Comparison of ENCODE assay signal across 14 cellular contexts in genomic region chr20:24746351-24746685, GRCh38.
A peak's percentile ranks its signal among the peaks of the same experiment; 100 is the strongest.
DNase-seq lines count a peak whose midpoint lies in the region; ATAC-seq and TF ChIP-seq lines count a peak whose summit lies in the region.
"Had no signal": no experiment of that assay in that cellular context is flagged by ENCODE, and none has a peak within 500 bp of the region (broad histone marks: within the 10 kb centered on the region; RNA-seq: fewer than 3 reads in every experiment).

No MANE protein-coding gene starts in this region.

- H3K9me3 Mint-ChIP-seq in MCF 10A (ENCODE audit: unreplicated experiment) (peaks cover 11% of the 10 kb centered on the region), glutamatergic neuron (ENCODE audit: unreplicated experiment) (peaks cover 1% of the 10 kb centered on the region)
- H3K9me3 Mint-ChIP-seq: activated naive CD8-positive, alpha-beta T cell treated with anti-CD3 and anti-CD28 coated beads, Interleukin-2, amount 50 U/mL, for 24 hours had no signal

- WGBS in prostate gland = 40% methylated on average over 12 of the region's 12 CpGs

- H3K4me3 Mint-ChIP-seq in MCF 10A (ENCODE audit: unreplicated experiment) = no peak overlapping the region
- H3K4me3 Mint-ChIP-seq in glutamatergic neuron (ENCODE audit: unreplicated experiment) = no peak overlapping the region
- H3K4me3 Mint-ChIP-seq: activated naive CD8-positive, alpha-beta T cell treated with anti-CD3 and anti-CD28 coated beads, Interleukin-2, amount 50 U/mL, for 24 hours; neural progenitor cell had no signal

- no peak overlapping the region for H2AFZ ChIP-seq in DND-41 (ENCODE audit: low read depth, low read length)
- H2AFZ ChIP-seq: neural progenitor cell had no signal

- no peaks in the 10 kb centered on the region for H3K27me3 ChIP-seq in DND-41 (ENCODE audit: insufficient read depth, low read length, poor library complexity)
- H3K27me3 ChIP-seq in prostate gland (replicated peaks; ENCODE audit: insufficient read depth) = no peaks in the 10 kb centered on the region
- H3K27me3 ChIP-seq: neural progenitor cell had no signal

- no peaks in the 10 kb centered on the region for H3K79me2 ChIP-seq in DND-41 (ENCODE audit: insufficient read depth, low read length)

- H4K20me1 ChIP-seq in DND-41 (ENCODE audit: insufficient read depth, low read length) = no peaks in the 10 kb centered on the region

- H3K27ac ChIP-seq in DND-41 (ENCODE audit: low read length) (peak overlapping the region; percentile 91), prostate gland (no peak overlapping the region)
- H3K27ac ChIP-seq: neural progenitor cell had no signal

- H3K9me3 ChIP-seq in DND-41 (ENCODE audit: insufficient read depth, low read length, severe bottlenecking) (no peaks in the 10 kb centered on the region), prostate gland (no peaks in the 10 kb centered on the region)
- H3K9me3 ChIP-seq: HAP-1, SK-N-SH had no signal

- no peak for TF ChIP-seq POLR2A in prostate gland (IDR thresholded peaks at IDR 0.05)

- TF ChIP-seq CTCF in DND-41 (IDR thresholded peaks at IDR 0.05; ENCODE audit: borderline replicate concordance, extremely low read depth, low read length, poor library complexity, severe bottlenecking) (no peak), MCF 10A (IDR thresholded peaks at IDR 0.05; ENCODE audit: unreplicated experiment) (no peak), prostate gland (IDR thresholded peaks at IDR 0.05) (no peak), glutamatergic neuron (IDR thresholded peaks at IDR 0.05; ENCODE audit: partially characterized antibody, unreplicated experiment) (no peak)

- POLR2A ChIA-PET in MCF 10A (lab: Yijun Ruan, JAX) = no interaction called here

- H3K4me1 Mint-ChIP-seq in MCF 10A (ENCODE audit: insufficient read depth, unreplicated experiment) (no peaks in the 10 kb centered on the region), glutamatergic neuron (ENCODE audit: low read depth, unreplicated experiment) (no peaks in the 10 kb centered on the region)

- H3K36me3 ChIP-seq in DND-41 (ENCODE audit: insufficient read depth, low read length) (no peaks in the 10 kb centered on the region), prostate gland (no peaks in the 10 kb centered on the region)
- H3K36me3 ChIP-seq: HAP-1, neural progenitor cell had no signal

- BruUV-seq in MCF 10A (replicated peaks; lab: Mats Ljungman, UMichigan) = no TSS peak

- no peaks in the 10 kb centered on the region for H3K36me3 Mint-ChIP-seq in MCF 10A (ENCODE audit: insufficient read depth, unreplicated experiment)
- H3K36me3 Mint-ChIP-seq in glutamatergic neuron (ENCODE audit: unreplicated experiment) = no peaks in the 10 kb centered on the region
- H3K36me3 Mint-ChIP-seq: neural progenitor cell had no signal

- intact Hi-C loops in MCF 10A (cut with micrococcal nuclease) = loop anchor here (1.0 kb wide), 1 partner anchor 30 kb away; no protein-coding TSS in a partner anchor
- intact Hi-C loops in prostate gland (cut with DNase I) = no loop called here

- no peak for ATAC-seq in DND-41 (ENCODE audit: insufficient read depth, low read depth)
- ATAC-seq in HG02981 (IDR thresholded peaks at IDR 0.05; ENCODE audit: unreplicated experiment) = no peak
- no peak for ATAC-seq in GM21786 (IDR thresholded peaks at IDR 0.05; ENCODE audit: unreplicated experiment)

- H3K4me1 ChIP-seq in DND-41 (ENCODE audit: insufficient read depth, low read length) (peaks cover 44% of the 10 kb centered on the region), prostate gland (replicated peaks) (no peaks in the 10 kb centered on the region)
- H3K4me1 ChIP-seq: HAP-1 had no signal

- no peak overlapping the region for H3K27ac Mint-ChIP-seq in MCF 10A (ENCODE audit: low read depth, unreplicated experiment)
- no peak overlapping the region for H3K27ac Mint-ChIP-seq in glutamatergic neuron (ENCODE audit: unreplicated experiment)
- H3K27ac Mint-ChIP-seq: activated naive CD8-positive, alpha-beta T cell treated with anti-CD3 and anti-CD28 coated beads, Interleukin-2, amount 50 U/mL, for 24 hours had no signal

- H3K27me3 Mint-ChIP-seq in MCF 10A (ENCODE audit: insufficient read depth, unreplicated experiment) (no peaks in the 10 kb centered on the region), glutamatergic neuron (ENCODE audit: unreplicated experiment) (no peaks in the 10 kb centered on the region)

- no peak overlapping the region for H3K4me3 ChIP-seq in DND-41 (ENCODE audit: low read depth in 1 of 2, low read length in 2 of 2)
- H3K4me3 ChIP-seq in prostate gland = no peak overlapping the region
- H3K4me3 ChIP-seq: HAP-1, neural progenitor cell had no signal

- DNase-seq in DND-41 (peak; percentile 20), NCI-H2029 (lab: John Stamatoyannopoulos, UW) (peak; percentile 87), MCF 10A (ENCODE audit: unreplicated experiment) (peak; percentile 93), prostate gland (ENCODE audit: low spot score) (peak; percentile 22), GOT3 (lab: John Stamatoyannopoulos, UW) (no peak), glutamatergic neuron (no peak)
- DNase-seq: activated CD4-positive, alpha-beta T cell treated with anti-CD3 and anti-CD28 coated beads, Interleukin-2, amount 50 U/mL, for 1 hour; activated naive CD8-positive, alpha-beta T cell treated with anti-CD3 and anti-CD28 coated beads, Interleukin-2, amount 50 U/mL, for 24 hours; NCI-H1694 treated with DMSO at 0.1 percent for 48 hours; SK-N-SH had no signal

- H3K9ac ChIP-seq in DND-41 (ENCODE audit: low read depth, low read length) = peak overlapping the region; percentile 42; the same call in 1 of the 2 replicates
- H3K9ac ChIP-seq: neural progenitor cell, SK-N-SH had no signal

- peak overlapping the region; percentile 51; the same call in 1 of the 2 replicates for H3K4me2 ChIP-seq in DND-41 (ENCODE audit: insufficient read depth, low read length)
- H3K4me2 ChIP-seq: neural progenitor cell, SK-N-SH had no signal

- CTCF ChIA-PET in MCF 10A (lab: Yijun Ruan, JAX) = no interaction called here

Comparison
In these comparisons a context has a peak if more than half of its experiments do, and no peak if none do; other contexts are left out.
1. DNase-seq: peak in DND-41 (single experiment), NCI-H2029 (single experiment), MCF 10A (single experiment) and prostate gland (single experiment); none in GOT3 (single experiment) and glutamatergic neuron (single experiment).